Comparison of ENCODE assay signal across 1 cellular context in genomic region chr1:30893776-30894507, GRCh38.
TF ChIP-seq lines count a peak whose summit lies in the region.

No MANE protein-coding gene starts in this region.

TF ChIP-seq in WTC11, 78 proteins besides CTCF, POLR2A, EP300 and RAD21:
- TF ChIP-seq ZNF671 (CRISPR knock-in tag; IDR thresholded peaks at IDR 0.05) (no peak), MAX (CRISPR knock-in tag; IDR thresholded peaks at IDR 0.05) (no peak), FOXK1 (CRISPR knock-in tag; IDR thresholded peaks at IDR 0.05) (no peak), FOXP1 (CRISPR knock-in tag; IDR thresholded peaks at IDR 0.05; ENCODE audit: borderline replicate concordance) (no peak), EMX1 (CRISPR knock-in tag; IDR thresholded peaks at IDR 0.05) (no peak), TEAD4 (CRISPR knock-in tag; IDR thresholded peaks at IDR 0.05) (no peak), KAT7 (CRISPR knock-in tag; IDR thresholded peaks at IDR 0.05; ENCODE audit: borderline replicate concordance) (no peak), ZNF219 (CRISPR knock-in tag; IDR thresholded peaks at IDR 0.05; ENCODE audit: borderline replicate concordance) (no peak), USF2 (CRISPR knock-in tag; IDR thresholded peaks at IDR 0.05) (no peak), MYBL2 (CRISPR knock-in tag; IDR thresholded peaks at IDR 0.05) (no peak), PRRX2 (CRISPR knock-in tag; IDR thresholded peaks at IDR 0.05) (no peak), AR (CRISPR knock-in tag; IDR thresholded peaks at IDR 0.05) (no peak), STAT6 (CRISPR knock-in tag; conservative IDR thresholded peaks at IDR 0.05; ENCODE audit: low read depth) (no peak), GRHL2 (CRISPR knock-in tag; IDR thresholded peaks at IDR 0.05; ENCODE audit: insufficient replicate concordance, severe bottlenecking) (no peak)
